In genomic region chr4:137664055-137664405, GRCh38 we compare ENCODE assay signal across 10 cellular contexts.
DNase-seq lines count a peak whose midpoint lies in the region; ATAC-seq lines count a peak whose summit lies in the region.
"Had no signal": no experiment of that assay in that cellular context is flagged by ENCODE, and none has a peak within 500 bp of the region (broad histone marks: within the 10 kb centered on the region; RNA-seq: fewer than 3 reads in every experiment).

No MANE protein-coding gene starts in this region.

- DNase-seq in ELR (ENCODE audit: low read depth) (peak; percentile 60), NCI-H748 treated with DMSO at 0.1 percent for 48 hours (lab: John Stamatoyannopoulos, UW) (peak; percentile 20), fibroblast of gingiva (ENCODE audit: low read depth) (peak; percentile 99), HK-2 (ENCODE audit: unreplicated experiment) (no peak), CD1c-positive myeloid dendritic cell (ENCODE audit: extremely low spot score) (no peak)
- DNase-seq in stimulated activated CD4-positive, alpha-beta T cell treated with anti-CD3 and anti-CD28 coated beads, Interleukin-12 subunit alpha, Interleukin-12 subunit beta, amount 100 ng/mL, for 4 hours = no peak
- DNase-seq: GDM1, mucosa of descending colon had no signal

- H3K4me3 ChIP-seq in rectal smooth muscle tissue (ENCODE audit: low read length) = no peak overlapping the region
- H3K4me3 ChIP-seq: mucosa of descending colon had no signal

- no peaks in the 10 kb centered on the region for H3K27me3 ChIP-seq in rectal smooth muscle tissue (ENCODE audit: control insufficient read depth, insufficient read depth, low read length)

- H3K4me1 ChIP-seq in rectal smooth muscle tissue (ENCODE audit: control insufficient read depth, insufficient read depth, low read length) = peaks cover 26% of the 10 kb centered on the region

- H3K36me3 ChIP-seq in rectal smooth muscle tissue (ENCODE audit: control insufficient read depth, insufficient read depth, low read length) = no peaks in the 10 kb centered on the region

- ATAC-seq in HG02759 (IDR thresholded peaks at IDR 0.05; ENCODE audit: unreplicated experiment) = no peak
- ATAC-seq: mucosa of descending colon had no signal

- H3K9ac ChIP-seq in rectal smooth muscle tissue (ENCODE audit: low read length) = no peak overlapping the region

- H3K27ac ChIP-seq in rectal smooth muscle tissue (ENCODE audit: low read depth, low read length) = peak overlapping the region; percentile 75

Comparison
In these comparisons a context has a peak if more than half of its experiments do, and no peak if none do; other contexts are left out.
1. DNase-seq: peak in ELR (single experiment), NCI-H748 treated with DMSO at 0.1 percent for 48 hours (single experiment) and fibroblast of gingiva (single experiment); none in stimulated activated CD4-positive, alpha-beta T cell treated with anti-CD3 and anti-CD28 coated beads, Interleukin-12 subunit alpha, Interleukin-12 subunit beta, amount 100 ng/mL, for 4 hours (single experiment), HK-2 (single experiment) and CD1c-positive myeloid dendritic cell (single experiment).